In the genomic region with DNA sequence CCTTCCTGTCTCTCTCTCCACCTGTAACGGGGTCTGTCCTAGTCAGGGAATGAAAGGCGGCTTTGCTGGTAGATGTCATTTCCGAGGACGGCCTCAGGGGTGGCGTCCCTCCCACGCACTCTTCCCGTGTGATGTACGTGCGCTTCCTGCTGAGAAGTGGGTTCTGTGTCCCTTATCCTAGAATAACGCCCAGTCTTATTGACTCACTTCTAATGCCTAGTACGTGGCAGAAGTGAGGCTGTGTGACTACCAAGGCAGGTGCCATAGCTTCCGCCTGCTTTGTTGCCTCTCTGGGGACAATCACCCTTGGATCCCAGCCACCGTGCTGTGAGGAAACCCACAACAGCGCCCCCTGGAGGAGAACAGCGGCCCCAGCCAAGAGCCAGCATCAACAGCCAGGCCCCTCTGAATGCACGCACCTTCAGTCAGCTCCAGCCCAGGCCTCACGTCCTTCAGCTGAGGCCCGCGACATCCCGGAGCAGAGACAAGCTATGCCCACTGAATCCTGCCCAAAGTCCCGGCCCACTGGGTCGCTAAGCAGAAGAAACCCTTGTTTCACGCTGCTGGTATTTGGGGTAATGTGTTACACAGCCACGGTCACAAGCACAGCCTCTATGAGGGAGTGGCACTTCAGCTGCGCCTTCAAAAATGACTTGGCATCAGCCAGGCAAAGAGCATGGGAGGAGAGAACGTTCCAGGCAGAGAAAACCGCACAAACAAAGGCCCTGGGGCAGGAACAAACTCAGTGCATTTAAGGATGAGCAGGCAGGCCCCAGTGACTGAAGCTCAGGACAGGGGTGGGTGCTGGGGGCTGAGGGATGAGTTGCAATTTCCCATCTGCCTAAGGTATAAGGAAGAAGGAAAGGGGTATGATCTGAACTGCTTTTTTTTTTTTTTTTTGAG, we compare ENCODE assay signal across 8 cellular contexts.
DNase-seq lines count a peak whose midpoint lies in the region; ATAC-seq and TF ChIP-seq lines count a peak whose summit lies in the region.

No MANE protein-coding gene starts in this region.

- H3K27me3 ChIP-seq in GM06990 (replicated peaks; ENCODE audit: control insufficient read depth, insufficient read depth, low read length) (peaks cover 1% of the 10 kb centered on the region; the same call in 1 of the 2 replicates), endodermal cell (ENCODE audit: control insufficient read depth, insufficient read depth, low read length, poor library complexity, severe bottlenecking) (no peaks in the 10 kb centered on the region), gastrocnemius medialis (no peaks in the 10 kb centered on the region)

- H3K4me3 Mint-ChIP-seq in endodermal cell = no peak overlapping the region

- H3K9me3 ChIP-seq in endodermal cell (ENCODE audit: control insufficient read depth, low read length) (no peaks in the 10 kb centered on the region), gastrocnemius medialis (no peaks in the 10 kb centered on the region)

- ATAC-seq in omental fat pad (ENCODE audit: low FRiP score) (no peak), HG03097 (IDR thresholded peaks at IDR 0.05; ENCODE audit: low FRiP score, unreplicated experiment) (no peak), gastrocnemius medialis (no peak), HG03095 (IDR thresholded peaks at IDR 0.05; ENCODE audit: unreplicated experiment) (no peak)

- no peaks in the 10 kb centered on the region for H3K36me3 Mint-ChIP-seq in endodermal cell (ENCODE audit: low read depth)

- H3K4me1 ChIP-seq in endodermal cell (ENCODE audit: control insufficient read depth, insufficient read depth, low read length) (peaks cover 4% of the 10 kb centered on the region), gastrocnemius medialis (no peaks in the 10 kb centered on the region)

- intact Hi-C loops in gastrocnemius medialis (cut with DNase I; ENCODE audit: low total_unique reads) = no loop called here

- no peak for DNase-seq in GM06990 (ENCODE audit: extremely low read depth, insufficient read length)
- peak; percentile 55 for DNase-seq in NCI-H146 (lab: John Stamatoyannopoulos, UW)
- DNase-seq in activated CD4-positive, alpha-beta T cell treated with anti-CD3 and anti-CD28 coated beads, Interleukin-2, amount 50 U/mL, for 4 hours = peak; percentile 23 to 34
- DNase-seq in endodermal cell = peak; percentile 98
- peak; percentile 29 for DNase-seq in omental fat pad (ENCODE audit: low spot score)
- no peak for DNase-seq in gastrocnemius medialis

- H3K4me3 ChIP-seq in GM06990 (replicated peaks; ENCODE audit: low read depth, low read length) (no peak overlapping the region), endodermal cell (ENCODE audit: low read length) (no peak overlapping the region), gastrocnemius medialis (no peak overlapping the region)

- H3K27me3 Mint-ChIP-seq in endodermal cell (ENCODE audit: insufficient read depth) = peaks cover 3% of the 10 kb centered on the region

- peak; percentile 55 for TF ChIP-seq CTCF in GM06990 (IDR thresholded peaks at IDR 0.05; ENCODE audit: insufficient read depth, low read length, poor library complexity, severe bottlenecking)
- TF ChIP-seq CTCF in endodermal cell (conservative IDR thresholded peaks at IDR 0.05) = peak; percentile 98
- no peak for TF ChIP-seq CTCF in omental fat pad (IDR thresholded peaks at IDR 0.05)
- TF ChIP-seq CTCF in gastrocnemius medialis (IDR thresholded peaks at IDR 0.05 in 4 of 5, conservative IDR thresholded peaks at IDR 0.05 in 1 of 5) = peak in 1 of 5 experiments; percentile 25

- peaks cover 6% of the 10 kb centered on the region for H3K9me3 Mint-ChIP-seq in endodermal cell

- WGBS in endodermal cell (ENCODE audit: insufficient coverage in 1 of 2, insufficient read length in 1 of 2), 2 experiments = 70 to 84% methylated on average over 13 to 27 of the region's 27 CpGs

- H3K9ac ChIP-seq in endodermal cell (ENCODE audit: extremely low read depth, low read length, poor library complexity, severe bottlenecking) = no peak overlapping the region

- H3K27ac ChIP-seq in endodermal cell (ENCODE audit: low read depth, low read length) = no peak overlapping the region
- no peak overlapping the region for H3K27ac ChIP-seq in gastrocnemius medialis

- peaks cover 27% of the 10 kb centered on the region for H3K4me1 Mint-ChIP-seq in endodermal cell

- TF ChIP-seq POLR2A in gastrocnemius medialis (IDR thresholded peaks at IDR 0.05) = no peak

- H3K36me3 ChIP-seq in GM06990 (ENCODE audit: control insufficient read depth, insufficient read depth, low read length) (no peaks in the 10 kb centered on the region), endodermal cell (ENCODE audit: control insufficient read depth, insufficient read depth, low read length) (no peaks in the 10 kb centered on the region), gastrocnemius medialis (no peaks in the 10 kb centered on the region)

- in situ Hi-C loops in gastrocnemius medialis (cut with MboI; ENCODE audit: low sequenced_read_pairs in 4 of 4) = loop anchor here in 3 of 4 donors (25.0 kb wide), 1 partner anchor 531 kb away; the partner anchor contains the start of gene BCAS4 (in 3 of the 3)

- peak overlapping the region; percentile 81 for H3K27ac Mint-ChIP-seq in endodermal cell

Comparison
In these comparisons a context has a peak if more than half of its experiments do, and no peak if none do; other contexts are left out.
1. DNase-seq: peak in NCI-H146 (single experiment), activated CD4-positive, alpha-beta T cell treated with anti-CD3 and anti-CD28 coated beads, Interleukin-2, amount 50 U/mL, for 4 hours (2 of 2), endodermal cell (single experiment) and omental fat pad (single experiment); none in GM06990 (single experiment) and gastrocnemius medialis (0 of 2).
2. CTCF ChIP-seq: peak in GM06990 (single experiment) and endodermal cell (single experiment); none in omental fat pad (0 of 3).